ENCODE assay signal across 13 cellular contexts in the genomic region with DNA sequence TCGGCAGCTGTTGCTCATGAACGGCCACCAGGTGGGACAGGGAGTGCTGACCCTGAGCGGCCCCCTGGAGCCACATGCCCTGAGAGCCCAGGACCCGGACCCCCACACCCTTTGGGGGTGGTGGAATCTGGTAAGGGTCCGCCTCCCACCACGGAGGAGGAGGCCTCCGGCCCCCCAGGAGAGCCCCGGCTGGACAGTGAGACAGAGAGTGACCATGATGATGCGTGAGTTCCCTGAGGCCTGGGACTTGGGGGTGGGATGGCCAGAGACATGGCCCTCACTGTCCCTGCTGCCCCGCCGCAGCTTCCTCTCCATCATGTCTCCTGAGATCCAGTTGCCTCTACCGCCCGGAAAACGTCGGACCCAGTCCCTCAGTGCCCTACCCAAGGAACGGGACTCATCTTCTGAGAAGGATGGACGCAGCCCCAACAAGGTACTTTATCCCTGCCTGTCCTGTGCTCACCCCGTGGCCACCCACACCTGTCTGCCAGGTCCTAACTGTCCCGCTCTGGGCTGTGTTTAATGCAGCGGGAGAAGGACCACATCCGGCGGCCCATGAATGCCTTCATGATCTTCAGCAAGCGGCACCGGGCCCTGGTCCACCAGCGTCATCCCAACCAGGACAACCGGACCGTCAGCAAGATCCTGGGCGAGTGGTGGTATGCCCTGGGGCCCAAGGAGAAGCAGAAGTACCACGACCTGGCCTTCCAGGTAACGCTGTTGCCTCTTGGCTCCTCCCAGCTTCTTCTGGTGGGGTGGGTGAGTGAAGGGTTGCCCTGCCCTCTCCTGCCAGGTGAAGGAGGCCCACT. TPM values are rescaled to one million over a fixed set of nuclear protein-coding genes. Genes with fewer than 3 reads are reported as not detected.
DNase-seq lines count a peak whose midpoint lies in the region; ATAC-seq, FAIRE-seq and TF ChIP-seq lines count a peak whose summit lies in the region.
"Had no signal": no experiment of that assay in that cellular context is flagged by ENCODE, and none has a peak within 500 bp of the region (broad histone marks: within the 10 kb centered on the region; RNA-seq: fewer than 3 reads in every experiment).

No MANE protein-coding gene starts in this region.

- H3K4me3 Mint-ChIP-seq in mesothelial cell of epicardium, result no peak overlapping the region

- peaks cover 7% of the 10 kb centered on the region for H3K36me3 Mint-ChIP-seq in mesothelial cell of epicardium

- H3K4me1 ChIP-seq in K562 (replicated peaks in 1 of 2; ENCODE audit: control insufficient read depth in 2 of 2, insufficient read depth in 2 of 2, low read length in 2 of 2), result peaks cover 28 to 79% of the 10 kb centered on the region in 2 experiments
- peaks cover 37% of the 10 kb centered on the region for H3K4me1 ChIP-seq in testis

- TF ChIP-seq POLR2A in K562 (conservative IDR thresholded peaks at IDR 0.05) (no peak), testis (IDR thresholded peaks at IDR 0.05) (no peak)

- CTCF ChIA-PET in K562 (lab: Yijun Ruan, JAX; ENCODE audit: low intra/inter-chr PET ratio), result no interaction called here

- FAIRE-seq in K562 (lab: Jason Lieb, UNC), result no peak
- FAIRE-seq: TTC549 had no signal

- H3K9me1 ChIP-seq in K562 (ENCODE audit: control insufficient read depth, insufficient read depth, low read length), result no peaks in the 10 kb centered on the region

- intact Hi-C loops in K562 (cut with micrococcal nuclease) (no loop called here), testis (cut with DNase I; ENCODE audit: low total_unique reads) (no loop called here)

- no peak for TF ChIP-seq EP300 in K562 (IDR thresholded peaks at IDR 0.05; ENCODE audit: low read length)

- peaks cover 57% of the 10 kb centered on the region; the same call in 2 of the 3 replicates for H3K36me3 ChIP-seq in K562 (ENCODE audit: control insufficient read depth, insufficient read depth, low read length)
- H3K36me3 ChIP-seq in testis (ENCODE audit: low read depth, missing control alignments), result no peaks in the 10 kb centered on the region

- H2AFZ ChIP-seq in K562 (ENCODE audit: low read depth, low read length), result no peak overlapping the region

- 0 out of 6 replicates have a peak, but pooled peaks of 1 of the 3 experiments have one; percentile 2 for TF ChIP-seq CTCF in K562 (IDR thresholded peaks at IDR 0.05 in 2 of 3, conservative IDR thresholded peaks at IDR 0.05 in 1 of 3; ENCODE audit: insufficient read depth in 2 of 3, low read depth in 1 of 3, low read length in 3 of 3)
- TF ChIP-seq CTCF in testis (IDR thresholded peaks at IDR 0.05), result no peak
- TF ChIP-seq CTCF in mesothelial cell of epicardium (IDR thresholded peaks at IDR 0.05; ENCODE audit: unreplicated experiment), result no peak

- no peak overlapping the region for H3K27ac Mint-ChIP-seq in mesothelial cell of epicardium

- no peak for TF ChIP-seq RAD21 in K562 (CRISPR knock-in tag; conservative IDR thresholded peaks at IDR 0.05 in 1 of 2, IDR thresholded peaks at IDR 0.05 in 1 of 2)

- H3K9ac ChIP-seq in K562 (ENCODE audit: insufficient read depth in 1 of 2, low read depth in 2 of 2, low read length in 2 of 2), result peak overlapping the region in 1 of 2 experiments; percentile 21; a peak in 1 of 4 replicates
- H3K9ac ChIP-seq: SK-N-SH had no signal

- 93% methylated on average over 25 of the region's 30 CpGs for WGBS in K562 (ENCODE audit: insufficient coverage, low coverage, missing lambda C conversion rate)
- 86 to 88% methylated on average over 18 to 30 of the region's 30 CpGs for WGBS in testis, 2 donors

- H4K20me1 ChIP-seq in K562 (replicated peaks; ENCODE audit: control insufficient read depth, insufficient read depth, low read length), result 0 out of 2 replicates have a peak, but pooled peaks cover 8% of the 10 kb centered on the region

- no peak for ATAC-seq in K562
- ATAC-seq in GM18511 (IDR thresholded peaks at IDR 0.05; ENCODE audit: unreplicated experiment), result no peak

- H3K27ac ChIP-seq in K562 (ENCODE audit: extremely low read depth, low read depth, low read length) (no peak overlapping the region), layer of hippocampus (ENCODE audit: low read depth, low read length) (peak overlapping the region; percentile 53), testis (peak overlapping the region; percentile 90)

- H3K4me3 ChIP-seq in K562 (no peak overlapping the region), testis (no peak overlapping the region)

- H3K4me2 ChIP-seq in K562 (ENCODE audit: insufficient read depth, low read length), result no peak overlapping the region

- no peaks in the 10 kb centered on the region for H3K27me3 Mint-ChIP-seq in mesothelial cell of epicardium (ENCODE audit: low read depth)
- H3K27me3 Mint-ChIP-seq: activated naive CD8-positive, alpha-beta T cell treated with anti-CD3 and anti-CD28 coated beads for 36 hours had no signal

- in situ Hi-C loops in G401 (cut with HindIII; ENCODE audit: low sequenced_read_pairs) (no loop called here), K562 (cut with MboI) (no loop called here)

- H3K27me3 ChIP-seq in K562 (ENCODE audit: control insufficient read depth in 2 of 2, insufficient read depth in 2 of 2, low read length in 2 of 2) (no peaks in the 10 kb centered on the region; a peak in 1 of 5 replicates), layer of hippocampus (ENCODE audit: control insufficient read depth, insufficient read depth, low read length) (no peaks in the 10 kb centered on the region), testis (no peaks in the 10 kb centered on the region)

- H3K79me2 ChIP-seq in K562 (ENCODE audit: control insufficient read depth, insufficient read depth, low read length), result peaks cover 37% of the 10 kb centered on the region

- DNase-seq in G401 (ENCODE audit: low spot score) (peak; percentile 21), K562 (ENCODE audit: extremely low read depth in 1 of 4, low spot score in 3 of 4) (no peak), testis (no peak), mesothelial cell of epicardium (ENCODE audit: low spot score in 2 of 2, unreplicated experiment in 2 of 2) (no peak)
- DNase-seq in activated naive CD4-positive, alpha-beta T cell treated with anti-CD3 and anti-CD28 coated beads, Interleukin-2, amount 50 U/mL, for 16 hours, result no peak
- DNase-seq: activated naive CD8-positive, alpha-beta T cell treated with anti-CD3 and anti-CD28 coated beads for 36 hours; GDM1; stimulated activated CD4-positive, alpha-beta T cell treated with anti-CD3 and anti-CD28 coated beads, Interleukin-15, amount 100 ng/mL, for 24 hours had no signal

- peaks cover 22% of the 10 kb centered on the region for H3K4me1 Mint-ChIP-seq in mesothelial cell of epicardium

- POLR2A ChIA-PET in K562 (lab: Yijun Ruan, JAX), result interaction anchor here (0.6 to 1.2 kb wide), 4 partner anchors 9 to 98 kb away, joined by 3 to 4 read pairs (median 3); partner anchors contain the start of genes PAFAH1B3 and PRR19

- no TSS peak for BruUV-seq in K562 (replicated peaks; lab: Mats Ljungman, UMichigan)

- no peaks in the 10 kb centered on the region for H3K9me3 Mint-ChIP-seq in mesothelial cell of epicardium
- H3K9me3 Mint-ChIP-seq: activated naive CD8-positive, alpha-beta T cell treated with anti-CD3 and anti-CD28 coated beads for 36 hours had no signal

- no peaks in the 10 kb centered on the region for H3K9me3 ChIP-seq in K562 (replicated peaks; ENCODE audit: control insufficient read depth, insufficient read depth, low read depth, low read length)
- no peaks in the 10 kb centered on the region for H3K9me3 ChIP-seq in testis
- H3K9me3 ChIP-seq: SK-N-SH had no signal

RNA-seq across cellular contexts. Expression of gene PRR19, which starts 14.7 kb away (rescaled TPM):
- total RNA-seq in G401 (2014; rRNA removed; shearing (Covaris generic)), result 1.8 and 2.1 TPM in 2 replicates
- total RNA-seq in K562 (2011; cell fraction: chromatin; rRNA removed; ENCODE audit: low replicate concordance), result 0.30 and 0.67 TPM in 2 replicates
- 0.39 and 0.83 TPM in 2 replicates for total RNA-seq in K562 (2011; cell fraction: nucleolus; rRNA removed)
- total RNA-seq in K562 (2011; cell fraction: nucleoplasm; rRNA removed), result 0.76 and 0.81 TPM in 2 replicates
- 0.54 and 1.1 TPM in 2 replicates for total RNA-seq in K562 (2014; rRNA removed)
- 0.11 and 0.32 TPM in 2 replicates for total RNA-seq in K562 (2014; rRNA removed; fragmentation: Illumina TruSeq; extraction: Trizol)
- total RNA-seq in K562 (2015; rRNA removed; fragmentation: Illumina TruSeq; extraction: Trizol), result 0.94 and 1.1 TPM in 2 replicates
- total RNA-seq in K562 (2021), result 1.6 and 1.8 TPM in 2 replicates
- polyA plus RNA-seq in K562 (2011; rRNA removed), result 0.24 and 0.34 TPM in 2 replicates
- polyA plus RNA-seq in K562 (2011; cell fraction: cytosol; rRNA removed), result 0.41 and 2.0 TPM in 2 replicates
- 0.21 and 0.77 TPM in 2 replicates for polyA plus RNA-seq in K562 (2011; cell fraction: nucleus; rRNA removed)
- 1.4 and 1.7 TPM in 2 replicates for polyA plus RNA-seq in K562 (2012)
- 1.0 and 1.9 TPM in 2 replicates for polyA plus RNA-seq in K562 (2014; fragmentation: Illumina TruSeq; extraction: Trizol)
- polyA plus RNA-seq in K562 (2014; fragmentation: Nextera tagmentation; extraction: Ambion mirVana), result under 1 TPM; 0.10 to 0.18 TPM
- polyA plus RNA-seq in K562 (2014; rRNA removed), result 0.73 and 1.6 TPM in 2 replicates
- polyA minus RNA-seq in K562 (2011; rRNA and poly(A)+ RNA removed), result 0.15 and 0.32 TPM in 2 replicates
- 1.2 TPM in 1 of 2 replicates, not detected in the other for polyA minus RNA-seq in K562 (2011; cell fraction: cytosol; rRNA and poly(A)+ RNA removed)
- polyA minus RNA-seq in K562 (2011; cell fraction: nucleus; rRNA and poly(A)+ RNA removed), result 0.40 TPM in 1 of 2 replicates, not detected in the other
- 10 to 100 TPM; 16.8 to 18.3 TPM for total RNA-seq in testis
- polyA plus RNA-seq in testis (ENCODE audit: insufficient read depth, low read depth, low replicate concordance), result 37.4 TPM
- 1.3 to 2.0 TPM (median 1.7 TPM) in 3 replicates for total RNA-seq in mesothelial cell of epicardium
- total RNA-seq: urinary bladder had no signal

RNA-seq across cellular contexts. Expression of gene PAFAH1B3, which starts 15.2 kb away (rescaled TPM):
- total RNA-seq in G401 (2014; rRNA removed; shearing (Covaris generic)), result 151 and 170 TPM in 2 replicates
- total RNA-seq in K562 (2011; cell fraction: chromatin; rRNA removed; ENCODE audit: low replicate concordance), result 3.9 and 24.8 TPM in 2 replicates
- total RNA-seq in K562 (2011; cell fraction: nucleolus; rRNA removed), result 45.0 and 47.0 TPM in 2 replicates
- total RNA-seq in K562 (2011; cell fraction: nucleoplasm; rRNA removed), result 16.6 and 17.6 TPM in 2 replicates
- total RNA-seq in K562 (2014; rRNA removed) (114 and 146 TPM in 2 replicates), K562 (2014; rRNA removed; fragmentation: Illumina TruSeq; extraction: Trizol) (28.7 and 48.0 TPM in 2 replicates), K562 (2015; rRNA removed; fragmentation: Illumina TruSeq; extraction: Trizol) (78.9 and 81.0 TPM in 2 replicates), K562 (2021) (130 and 138 TPM in 2 replicates), testis (10 to 100 TPM; 50.7 to 66.7 TPM), mesothelial cell of epicardium (81.2 to 91.0 TPM (median 88.5 TPM) in 3 replicates)
- polyA plus RNA-seq in K562 (2011; rRNA removed) (27.5 and 40.8 TPM in 2 replicates), K562 (2014; fragmentation: Illumina TruSeq; extraction: Trizol) (96.7 and 113 TPM in 2 replicates), K562 (2014; fragmentation: Nextera tagmentation; extraction: Ambion mirVana) (10 to 100 TPM; 10.5 to 23.5 TPM), K562 (2014; rRNA removed) (79.6 and 80.6 TPM in 2 replicates), testis (ENCODE audit: insufficient read depth, low read depth, low replicate concordance) (45.1 TPM)
- 71.5 and 165 TPM in 2 replicates for polyA plus RNA-seq in K562 (2011; cell fraction: cytosol; rRNA removed)
- polyA plus RNA-seq in K562 (2011; cell fraction: nucleus; rRNA removed), result 47.4 and 73.9 TPM in 2 replicates
- 83.4 and 102 TPM in 2 replicates for polyA plus RNA-seq in K562 (2012)
- 20.7 and 34.8 TPM in 2 replicates for polyA minus RNA-seq in K562 (2011; rRNA and poly(A)+ RNA removed)
- polyA minus RNA-seq in K562 (2011; cell fraction: cytosol; rRNA and poly(A)+ RNA removed), result 70.3 and 71.1 TPM in 2 replicates
- polyA minus RNA-seq in K562 (2011; cell fraction: nucleus; rRNA and poly(A)+ RNA removed), result 16.8 and 18.9 TPM in 2 replicates

RNA-seq across cellular contexts. Expression of gene CIC, which starts 18.2 kb away (rescaled TPM):
- total RNA-seq in G401 (2014; rRNA removed; shearing (Covaris generic)), result 14.3 and 21.2 TPM in 2 replicates
- 24.1 and 86.8 TPM in 2 replicates for total RNA-seq in K562 (2011; cell fraction: chromatin; rRNA removed; ENCODE audit: low replicate concordance)
- 64.6 and 65.9 TPM in 2 replicates for total RNA-seq in K562 (2011; cell fraction: nucleolus; rRNA removed)
- 39.3 and 41.3 TPM in 2 replicates for total RNA-seq in K562 (2011; cell fraction: nucleoplasm; rRNA removed)
- total RNA-seq in K562 (2014; rRNA removed) (13.6 and 13.7 TPM in 2 replicates), K562 (2014; rRNA removed; fragmentation: Illumina TruSeq; extraction: Trizol) (1.5 and 2.2 TPM in 2 replicates), K562 (2015; rRNA removed; fragmentation: Illumina TruSeq; extraction: Trizol) (8.6 and 8.7 TPM in 2 replicates), K562 (2021) (37.6 and 44.7 TPM in 2 replicates), testis (100 to 1,000 TPM; 163 to 181 TPM), mesothelial cell of epicardium (84.0 to 90.9 TPM (median 90.8 TPM) in 3 replicates)
- polyA plus RNA-seq in K562 (2011; rRNA removed) (3.0 and 5.8 TPM in 2 replicates), K562 (2014; fragmentation: Illumina TruSeq; extraction: Trizol) (12.0 and 21.5 TPM in 2 replicates), K562 (2014; fragmentation: Nextera tagmentation; extraction: Ambion mirVana) (under 1 TPM; 0.07 to 0.13 TPM), K562 (2014; rRNA removed) (18.9 and 19.9 TPM in 2 replicates), testis (ENCODE audit: insufficient read depth, low read depth, low replicate concordance) (95.6 TPM)
- polyA plus RNA-seq in K562 (2011; cell fraction: cytosol; rRNA removed), result 4.3 and 10.0 TPM in 2 replicates
- 37.3 and 64.7 TPM in 2 replicates for polyA plus RNA-seq in K562 (2011; cell fraction: nucleus; rRNA removed)
- polyA plus RNA-seq in K562 (2012), result 24.4 and 27.9 TPM in 2 replicates
- polyA minus RNA-seq in K562 (2011; rRNA and poly(A)+ RNA removed), result 1.8 and 2.4 TPM in 2 replicates
- 12.8 and 21.3 TPM in 2 replicates for polyA minus RNA-seq in K562 (2011; cell fraction: cytosol; rRNA and poly(A)+ RNA removed)
- 14.4 and 16.6 TPM in 2 replicates for polyA minus RNA-seq in K562 (2011; cell fraction: nucleus; rRNA and poly(A)+ RNA removed)

RNA-seq across cellular contexts. Expression of gene TMEM145, which starts 25.9 kb away (rescaled TPM):
- total RNA-seq in G401 (2014; rRNA removed; shearing (Covaris generic)), result not detected in 2 replicates
- total RNA-seq in K562 (2011; cell fraction: chromatin; rRNA removed; ENCODE audit: low replicate concordance), result 4.7 and 17.0 TPM in 2 replicates
- 7.8 and 16.2 TPM in 2 replicates for total RNA-seq in K562 (2011; cell fraction: nucleolus; rRNA removed)
- 4.7 and 8.2 TPM in 2 replicates for total RNA-seq in K562 (2011; cell fraction: nucleoplasm; rRNA removed)
- total RNA-seq in K562 (2014; rRNA removed), result 0.61 TPM in 1 of 2 replicates, not detected in the other
- total RNA-seq in K562 (2014; rRNA removed; fragmentation: Illumina TruSeq; extraction: Trizol), result 0.80 and 0.83 TPM in 2 replicates
- total RNA-seq in K562 (2015; rRNA removed; fragmentation: Illumina TruSeq; extraction: Trizol), result 0.75 and 0.94 TPM in 2 replicates
- total RNA-seq in K562 (2021), result 2.8 and 5.5 TPM in 2 replicates
- 1.3 and 1.8 TPM in 2 replicates for polyA plus RNA-seq in K562 (2011; rRNA removed)
- 0.54 and 0.77 TPM in 2 replicates for polyA plus RNA-seq in K562 (2011; cell fraction: cytosol; rRNA removed)
- 16.6 and 17.9 TPM in 2 replicates for polyA plus RNA-seq in K562 (2011; cell fraction: nucleus; rRNA removed)
- polyA plus RNA-seq in K562 (2012), result 0.91 and 2.6 TPM in 2 replicates
- polyA plus RNA-seq in K562 (2014; fragmentation: Illumina TruSeq; extraction: Trizol), result 1.8 and 2.0 TPM in 2 replicates
- polyA plus RNA-seq in K562 (2014; fragmentation: Nextera tagmentation; extraction: Ambion mirVana), result not detected
- polyA plus RNA-seq in K562 (2014; rRNA removed), result 3.0 and 4.1 TPM in 2 replicates
- 1.9 and 2.4 TPM in 2 replicates for polyA minus RNA-seq in K562 (2011; rRNA and poly(A)+ RNA removed)
- 4.5 TPM in 1 of 2 replicates, not detected in the other for polyA minus RNA-seq in K562 (2011; cell fraction: cytosol; rRNA and poly(A)+ RNA removed)
- polyA minus RNA-seq in K562 (2011; cell fraction: nucleus; rRNA and poly(A)+ RNA removed), result 6.6 and 11.7 TPM in 2 replicates
- total RNA-seq in testis, result 10 to 100 TPM in 1 of 2 donors, 1 to 10 TPM in 1; 7.2 to 12.3 TPM
- 6.9 TPM for polyA plus RNA-seq in testis (ENCODE audit: insufficient read depth, low read depth, low replicate concordance)
- 0.25 to 0.92 TPM (median 0.42 TPM) in 3 replicates for total RNA-seq in mesothelial cell of epicardium
- total RNA-seq: urinary bladder had no signal

RNA-seq across cellular contexts. Expression of gene ERF, which starts 32.3 kb away (rescaled TPM):
- 157 and 165 TPM in 2 replicates for total RNA-seq in G401 (2014; rRNA removed; shearing (Covaris generic))
- total RNA-seq in K562 (2011; cell fraction: chromatin; rRNA removed; ENCODE audit: low replicate concordance), result 105 and 266 TPM in 2 replicates
- total RNA-seq in K562 (2011; cell fraction: nucleolus; rRNA removed), result 150 and 152 TPM in 2 replicates
- total RNA-seq in K562 (2011; cell fraction: nucleoplasm; rRNA removed), result 89.4 and 93.6 TPM in 2 replicates
- total RNA-seq in K562 (2014; rRNA removed) (27.1 and 29.8 TPM in 2 replicates), K562 (2014; rRNA removed; fragmentation: Illumina TruSeq; extraction: Trizol) (19.0 and 20.0 TPM in 2 replicates), K562 (2015; rRNA removed; fragmentation: Illumina TruSeq; extraction: Trizol) (26.5 and 30.0 TPM in 2 replicates), K562 (2021) (72.7 and 75.4 TPM in 2 replicates), testis (100 to 1,000 TPM in 1 of 2 donors, 10 to 100 TPM in 1; 85.4 to 120 TPM), mesothelial cell of epicardium (90.4 to 106 TPM (median 92.1 TPM) in 3 replicates)
- polyA plus RNA-seq in K562 (2011; rRNA removed) (27.0 and 41.5 TPM in 2 replicates), K562 (2014; fragmentation: Illumina TruSeq; extraction: Trizol) (28.9 and 45.7 TPM in 2 replicates), K562 (2014; fragmentation: Nextera tagmentation; extraction: Ambion mirVana) (under 1 TPM; 0.03 to 0.13 TPM), K562 (2014; rRNA removed) (54.9 and 62.2 TPM in 2 replicates), testis (ENCODE audit: insufficient read depth, low read depth, low replicate concordance) (59.6 TPM)
- polyA plus RNA-seq in K562 (2011; cell fraction: cytosol; rRNA removed), result 33.1 and 53.6 TPM in 2 replicates
- polyA plus RNA-seq in K562 (2011; cell fraction: nucleus; rRNA removed), result 142 and 197 TPM in 2 replicates
- 34.3 and 44.0 TPM in 2 replicates for polyA plus RNA-seq in K562 (2012)
- 16.2 and 21.5 TPM in 2 replicates for polyA minus RNA-seq in K562 (2011; rRNA and poly(A)+ RNA removed)
- polyA minus RNA-seq in K562 (2011; cell fraction: cytosol; rRNA and poly(A)+ RNA removed), result 31.7 and 33.0 TPM in 2 replicates
- polyA minus RNA-seq in K562 (2011; cell fraction: nucleus; rRNA and poly(A)+ RNA removed), result 30.3 and 43.7 TPM in 2 replicates
